In genomic region chr18:72652990-72653593, GRCh38 we compare ENCODE assay signal across 8 cellular contexts.
DNase-seq lines count a peak whose midpoint lies in the region; ATAC-seq, FAIRE-seq and TF ChIP-seq lines count a peak whose summit lies in the region.

No MANE protein-coding gene starts in this region.

- H3K9ac ChIP-seq in MM.1S (ENCODE audit: low read length) = no peak overlapping the region

- no peak overlapping the region for H3K4me2 ChIP-seq in A549
- H3K4me2 ChIP-seq in MM.1S (ENCODE audit: low read depth, low read length) = no peak overlapping the region

- 0 out of 2 replicates have a peak overlapping the region, but pooled peaks have one; percentile 15 for H2AFZ ChIP-seq in MM.1S (ENCODE audit: low read length)

- POLR2A ChIA-PET in A549 (lab: Yijun Ruan, JAX) = no interaction called here
- POLR2A ChIA-PET in activated CD4-positive, alpha-beta memory T cell treated with anti-CD3 and anti-CD28 coated beads for 36 hours (lab: Charles Lee) = no interaction called here

- H3K36me3 Mint-ChIP-seq in activated CD4-positive, alpha-beta memory T cell treated with anti-CD3 and anti-CD28 coated beads for 36 hours = no peaks in the 10 kb centered on the region
- no peaks in the 10 kb centered on the region for H3K36me3 Mint-ChIP-seq in activated T-helper 2 cell treated with anti-CD3 and anti-CD28 coated beads, Interferon-gamma antibody, Interleukin-2, Interleukin-4, amounts not matched to agents 10 μg/mL and 5 μg/mL and 100 μg/mL, durations not matched to agents 14 hours and 24 hours and 36 hours (ENCODE audit: low read depth)

- no peaks in the 10 kb centered on the region for H3K36me3 ChIP-seq in MM.1S (replicated peaks; ENCODE audit: insufficient read depth, low read length)

- H3K4me1 ChIP-seq in A549 = no peaks in the 10 kb centered on the region
- H3K4me1 ChIP-seq in MM.1S (ENCODE audit: low read length) = no peaks in the 10 kb centered on the region

- no peak overlapping the region for H3K4me3 ChIP-seq in A549
- H3K4me3 ChIP-seq in MM.1S (ENCODE audit: low read length) = no peak overlapping the region

- H3K27ac ChIP-seq in A549 (no peak overlapping the region), MM.1S (ENCODE audit: low read length) (no peak overlapping the region)

- H3K9me3 ChIP-seq in A549 = no peaks in the 10 kb centered on the region
- no peaks in the 10 kb centered on the region for H3K9me3 ChIP-seq in MM.1S (replicated peaks; ENCODE audit: insufficient read depth, low read length)

- peaks cover 5% of the 10 kb centered on the region for H3K9me3 Mint-ChIP-seq in activated CD4-positive, alpha-beta memory T cell treated with anti-CD3 and anti-CD28 coated beads for 36 hours
- no peaks in the 10 kb centered on the region for H3K9me3 Mint-ChIP-seq in activated T-helper 2 cell treated with anti-CD3 and anti-CD28 coated beads, Interferon-gamma antibody, Interleukin-2, Interleukin-4, amounts not matched to agents 10 μg/mL and 5 μg/mL and 100 μg/mL, durations not matched to agents 14 hours and 24 hours and 36 hours

- no peaks in the 10 kb centered on the region for H3K27me3 Mint-ChIP-seq in activated CD4-positive, alpha-beta memory T cell treated with anti-CD3 and anti-CD28 coated beads for 36 hours
- no peaks in the 10 kb centered on the region for H3K27me3 Mint-ChIP-seq in activated T-helper 2 cell treated with anti-CD3 and anti-CD28 coated beads, Interferon-gamma antibody, Interleukin-2, Interleukin-4, amounts not matched to agents 10 μg/mL and 5 μg/mL and 100 μg/mL, durations not matched to agents 14 hours and 24 hours and 36 hours (ENCODE audit: low read depth)

- H4K20me1 ChIP-seq in MM.1S (ENCODE audit: insufficient read depth, low read length) = no peaks in the 10 kb centered on the region

- TF ChIP-seq POLR2A in A549 (IDR thresholded peaks at IDR 0.05; ENCODE audit: low read length) = no peak

- CTCF ChIA-PET in A549 (lab: Yijun Ruan, JAX) = interaction anchor here (0.8 to 1.2 kb wide), 5 partner anchors 15 to 32 kb away, joined by 3 to 5 read pairs (median 4); no protein-coding TSS in a partner anchor
- CTCF ChIA-PET in activated CD4-positive, alpha-beta memory T cell treated with anti-CD3 and anti-CD28 coated beads for 36 hours (lab: Charles Lee) = interaction anchor here (0.7 to 1.1 kb wide), 2 partner anchors 21 to 907 kb away, joined by 3 to 4 read pairs; no protein-coding TSS in a partner anchor

- H3F3A ChIP-seq in MM.1S (ENCODE audit: insufficient read depth, low read length) = no peaks in the 10 kb centered on the region

- 53% methylated on average over 3 of the region's 3 CpGs for WGBS in A549 (ENCODE audit: missing lambda C conversion rate)

- H3K27me3 ChIP-seq in MM.1S (replicated peaks; ENCODE audit: insufficient read depth, low read length) = no peaks in the 10 kb centered on the region

- FAIRE-seq in A549 (lab: Jason Lieb, UNC) (no peak), urothelium cell line (lab: Jason Lieb, UNC) (no peak)

- no peaks in the 10 kb centered on the region for H3K4me1 Mint-ChIP-seq in activated CD4-positive, alpha-beta memory T cell treated with anti-CD3 and anti-CD28 coated beads for 36 hours (ENCODE audit: low read depth)
- H3K4me1 Mint-ChIP-seq in activated T-helper 2 cell treated with anti-CD3 and anti-CD28 coated beads, Interferon-gamma antibody, Interleukin-2, Interleukin-4, amounts not matched to agents 10 μg/mL and 5 μg/mL and 100 μg/mL, durations not matched to agents 14 hours and 24 hours and 36 hours (ENCODE audit: low read depth) = no peaks in the 10 kb centered on the region

- H3K9me2 ChIP-seq in MM.1S (replicated peaks; ENCODE audit: insufficient read depth, low read length) = no peaks in the 10 kb centered on the region

- H3K4me3 Mint-ChIP-seq in activated CD4-positive, alpha-beta memory T cell treated with anti-CD3 and anti-CD28 coated beads for 36 hours = no peak overlapping the region
- H3K4me3 Mint-ChIP-seq in activated T-helper 2 cell treated with anti-CD3 and anti-CD28 coated beads, Interferon-gamma antibody, Interleukin-2, Interleukin-4, amounts not matched to agents 10 μg/mL and 5 μg/mL and 100 μg/mL, durations not matched to agents 14 hours and 24 hours and 36 hours (ENCODE audit: low read depth) = no peak overlapping the region

- TF ChIP-seq EP300 in A549 (IDR thresholded peaks at IDR 0.05) = no peak

- intact Hi-C loops in activated CD4-positive, alpha-beta memory T cell treated with anti-CD3 and anti-CD28 coated beads for 36 hours (cut with micrococcal nuclease) = loop anchor here (2.0 kb wide), 1 partner anchor 20 kb away; no protein-coding TSS in a partner anchor
- intact Hi-C loops in activated T-helper 2 cell treated with anti-CD3 and anti-CD28 coated beads, Interferon-gamma antibody, Interleukin-2, Interleukin-4, amounts not matched to agents 10 μg/mL and 5 μg/mL and 100 μg/mL, durations not matched to agents 14 hours and 24 hours and 36 hours (cut with micrococcal nuclease) = no loop called here

- ATAC-seq in A549 (peak in 1 of 2 experiments; percentile 66; a peak in 3 of 6 replicates), HG02571 (IDR thresholded peaks at IDR 0.05; ENCODE audit: unreplicated experiment) (peak; percentile 91)

- H3K79me2 ChIP-seq in MM.1S (ENCODE audit: low read length) = no peaks in the 10 kb centered on the region

- no peak overlapping the region for H3K27ac Mint-ChIP-seq in activated CD4-positive, alpha-beta memory T cell treated with anti-CD3 and anti-CD28 coated beads for 36 hours
- no peak overlapping the region for H3K27ac Mint-ChIP-seq in activated T-helper 2 cell treated with anti-CD3 and anti-CD28 coated beads, Interferon-gamma antibody, Interleukin-2, Interleukin-4, amounts not matched to agents 10 μg/mL and 5 μg/mL and 100 μg/mL, durations not matched to agents 14 hours and 24 hours and 36 hours

- peak; percentile 4 to 43 for DNase-seq in A549 (ENCODE audit: low read depth in 1 of 2, low spot score in 1 of 2)
- DNase-seq in MM.1S = peak; percentile 74
- DNase-seq in activated CD4-positive, alpha-beta memory T cell treated with anti-CD3 and anti-CD28 coated beads for 36 hours = peak; percentile 55
- peak; percentile 20 for DNase-seq in kidney glomerular epithelial cell (lab: John Stamatoyannopoulos, UW)
- DNase-seq in urothelium cell line (ENCODE audit: low spot score) = peak; percentile 34
- no peak for DNase-seq in activated T-helper 2 cell treated with anti-CD3 and anti-CD28 coated beads, Interferon-gamma antibody, Interleukin-2, Interleukin-4, amounts not matched to agents 10 μg/mL and 5 μg/mL and 100 μg/mL, durations not matched to agents 14 hours and 24 hours and 36 hours (ENCODE audit: low spot score)

- no peak; the same call in 2 of the 3 replicates for TF ChIP-seq CTCF in A549 (IDR thresholded peaks at IDR 0.05)
- TF ChIP-seq CTCF in GM12874 (IDR thresholded peaks at IDR 0.05; ENCODE audit: insufficient read depth, low read depth, low read length) = peak; percentile 65
- peak; percentile 66 for TF ChIP-seq CTCF in MM.1S (IDR thresholded peaks at IDR 0.05; ENCODE audit: low read length)

- TF ChIP-seq RAD21 in A549 (conservative IDR thresholded peaks at IDR 0.05 in 1 of 2, IDR thresholded peaks at IDR 0.05 in 1 of 2) = peak in 1 of 2 experiments; percentile 24; a peak in 2 of 5 replicates

TF ChIP-seq in A549, 52 proteins besides CTCF, POLR2A, EP300 and RAD21 (continues in another document):
- TF ChIP-seq E2F6 (IDR thresholded peaks at IDR 0.05; ENCODE audit: borderline replicate concordance, low read depth) (no peak), HOXA7 (CRISPR knock-in tag; IDR thresholded peaks at IDR 0.05) (no peak), RNF2 (IDR thresholded peaks at IDR 0.05; ENCODE audit: borderline replicate concordance, low read depth) (no peak), MYC (IDR thresholded peaks at IDR 0.05; ENCODE audit: borderline replicate concordance, low read length) (no peak), SMC3 (IDR thresholded peaks at IDR 0.05) (no peak), CBX8 (IDR thresholded peaks at IDR 0.05) (no peak), ATOH8 (CRISPR knock-in tag; IDR thresholded peaks at IDR 0.05; ENCODE audit: low read depth) (no peak), REST (IDR thresholded peaks at IDR 0.05) (no peak), CBX2 (IDR thresholded peaks at IDR 0.05; ENCODE audit: borderline replicate concordance, low read depth) (no peak)
